In genomic region chr4:184403384-184403781, GRCh38 we compare ENCODE assay signal across 16 cellular contexts.
A peak's percentile ranks its signal among the peaks of the same experiment; 100 is the strongest.
DNase-seq lines count a peak whose midpoint lies in the region; ATAC-seq and TF ChIP-seq lines count a peak whose summit lies in the region.
"Had no signal": no experiment of that assay in that cellular context is flagged by ENCODE, and none has a peak within 500 bp of the region (broad histone marks: within the 10 kb centered on the region; RNA-seq: fewer than 3 reads in every experiment).

No MANE protein-coding gene starts in this region.

- CTCF ChIA-PET in CD4-positive, alpha-beta memory T cell (lab: Charles Lee; ENCODE audit: partially characterized antibody), result no interaction called here
- CTCF ChIA-PET in naive thymus-derived CD4-positive, alpha-beta T cell (lab: Charles Lee), result no interaction called here

- H3K4me3 ChIP-seq in CD4-positive, alpha-beta memory T cell (ENCODE audit: low read length in 2 of 2), result no peak overlapping the region
- H3K4me3 ChIP-seq in naive thymus-derived CD4-positive, alpha-beta T cell (ENCODE audit: low read length), result no peak overlapping the region
- H3K4me3 ChIP-seq: skin epidermis had no signal

- no peak for ATAC-seq in naive thymus-derived CD4-positive, alpha-beta T cell
- no peak for ATAC-seq in sciatic nerve
- ATAC-seq in HG02588 (IDR thresholded peaks at IDR 0.05; ENCODE audit: unreplicated experiment), result no peak

- H3K4me1 Mint-ChIP-seq in CD4-positive, alpha-beta memory T cell, result peaks cover 5 to 34% (median 20%) of the 10 kb centered on the region in 4 donors
- peaks cover 51 to 57% of the 10 kb centered on the region in 2 experiments for H3K4me1 Mint-ChIP-seq in H9
- H3K4me1 Mint-ChIP-seq in naive thymus-derived CD4-positive, alpha-beta T cell, result peaks cover 5 to 33% (median 22%) of the 10 kb centered on the region in 7 donors

- no peak overlapping the region for H4K91ac ChIP-seq in H9 (ENCODE audit: insufficient read length, low read depth, low read length)

- no peak overlapping the region for H2AFZ ChIP-seq in H9 (ENCODE audit: low read length)

- peak overlapping the region; percentile 17; the same call in 1 of the 2 replicates for H2BK15ac ChIP-seq in H9 (ENCODE audit: low read depth, low read length)

- no peak overlapping the region for H3K23ac ChIP-seq in H9 (ENCODE audit: insufficient read length, low read depth, low read length)

- intact Hi-C loops in CD4-positive, alpha-beta memory T cell (cut with micrococcal nuclease), result no loop called here
- intact Hi-C loops in naive thymus-derived CD4-positive, alpha-beta T cell (cut with micrococcal nuclease), result no loop called here
- intact Hi-C loops in sciatic nerve (cut with DNase I), result no loop called here

- no peaks in the 10 kb centered on the region for H3K79me2 ChIP-seq in H9 (ENCODE audit: insufficient read depth, low read length)

- no peak overlapping the region for H2BK5ac ChIP-seq in H9 (ENCODE audit: insufficient read length, low read length)

- H4K5ac ChIP-seq in H9 (ENCODE audit: insufficient read length, low read depth, low read length), result no peak overlapping the region

- H3K27me3 ChIP-seq in CD4-positive, alpha-beta memory T cell (ENCODE audit: insufficient read depth, low read length), result no peaks in the 10 kb centered on the region
- H3K27me3 ChIP-seq in H9 (ENCODE audit: insufficient read depth, low read length), result no peaks in the 10 kb centered on the region
- H3K27me3 ChIP-seq in naive thymus-derived CD4-positive, alpha-beta T cell (ENCODE audit: control insufficient read depth in 2 of 2, insufficient read depth in 2 of 2, low read length in 2 of 2), result no peaks in the 10 kb centered on the region

- H3K14ac ChIP-seq in H9 (ENCODE audit: insufficient read depth, low read length), result no peak overlapping the region

- no peaks in the 10 kb centered on the region for H3K27me3 Mint-ChIP-seq in CD4-positive, alpha-beta memory T cell
- H3K27me3 Mint-ChIP-seq in H9 (ENCODE audit: low read depth), result no peaks in the 10 kb centered on the region; the same call in 1 of the 2 replicates
- no peaks in the 10 kb centered on the region for H3K27me3 Mint-ChIP-seq in naive thymus-derived CD4-positive, alpha-beta T cell

- peak overlapping the region in 5 of 7 donors; percentile 30 to 77 (median 61) for H3K27ac Mint-ChIP-seq in CD4-positive, alpha-beta memory T cell
- H3K27ac Mint-ChIP-seq in H9, result peak overlapping the region in 2 of 3 experiments; percentile 0 to 50; a peak in 2 of 7 replicates
- H3K27ac Mint-ChIP-seq in naive thymus-derived CD4-positive, alpha-beta T cell, result peak overlapping the region in 7 of 9 donors; percentile 11 to 67 (median 21)

- H3K4me2 ChIP-seq in H9 (ENCODE audit: insufficient read depth, insufficient read length, low read length), result no peak overlapping the region

- no peak overlapping the region for H2AK5ac ChIP-seq in H9 (ENCODE audit: insufficient read length, low read length)

- no peaks in the 10 kb centered on the region for H3K9me3 ChIP-seq in CD4-positive, alpha-beta memory T cell (ENCODE audit: control insufficient read depth in 1 of 2, low read length in 2 of 2)
- H3K9me3 ChIP-seq in H9 (ENCODE audit: control insufficient read depth, low read depth, low read length), result no peaks in the 10 kb centered on the region
- H3K9me3 ChIP-seq in naive thymus-derived CD4-positive, alpha-beta T cell (ENCODE audit: control insufficient read depth in 2 of 3, low read length in 3 of 3), result no peaks in the 10 kb centered on the region

- DNase-seq in CD4-positive, alpha-beta memory T cell, result no peak
- DNase-seq in H9 (no peak), amniotic epithelial cell (ENCODE audit: low read depth) (peak; percentile 54), hepatic stellate cell (ENCODE audit: low spot score) (no peak), DMS 273 treated with DMSO at 0.1 percent for 48 hours (lab: John Stamatoyannopoulos, UW) (no peak), sciatic nerve (ENCODE audit: low spot score) (no peak)
- no peak for DNase-seq in naive thymus-derived CD4-positive, alpha-beta T cell
- DNase-seq: activated CD4-positive, alpha-beta T cell treated with anti-CD3 and anti-CD28 coated beads, Interleukin-2, amount 50 U/mL, for 48 hours; activated gamma-delta T cell; foreskin melanocyte; NCI-H1105; occipital lobe; SIG-M5; stimulated activated naive CD4-positive, alpha-beta T cell had no signal

- POLR2A ChIA-PET in CD4-positive, alpha-beta memory T cell (lab: Charles Lee; ENCODE audit: partially characterized antibody), result no interaction called here
- POLR2A ChIA-PET in naive thymus-derived CD4-positive, alpha-beta T cell (lab: Charles Lee), result no interaction called here

- no peaks in the 10 kb centered on the region for H3K79me1 ChIP-seq in H9 (ENCODE audit: insufficient read depth, low read depth, low read length, poor library complexity, severe bottlenecking)

- H3K4me3 Mint-ChIP-seq in CD4-positive, alpha-beta memory T cell, result no peak overlapping the region
- H3K4me3 Mint-ChIP-seq in H9, result no peak overlapping the region
- H3K4me3 Mint-ChIP-seq in naive thymus-derived CD4-positive, alpha-beta T cell, result no peak overlapping the region

- H3K36me3 ChIP-seq in CD4-positive, alpha-beta memory T cell (ENCODE audit: insufficient read depth, low read length), result peaks cover 54% of the 10 kb centered on the region
- H3K36me3 ChIP-seq in naive thymus-derived CD4-positive, alpha-beta T cell (ENCODE audit: control insufficient read depth in 2 of 3, insufficient read depth in 3 of 3, low read length in 3 of 3), result peaks cover 3 to 79% (median 10%) of the 10 kb centered on the region in 3 experiments

- H3K56ac ChIP-seq in H9 (ENCODE audit: insufficient read length, low read depth, low read length), result no peak overlapping the region

- H3K4me1 ChIP-seq in CD4-positive, alpha-beta memory T cell (ENCODE audit: insufficient read depth, low read length), result peaks cover 9% of the 10 kb centered on the region
- peaks cover 9% of the 10 kb centered on the region for H3K4me1 ChIP-seq in H9 (ENCODE audit: insufficient read depth, low read length)
- H3K4me1 ChIP-seq in naive thymus-derived CD4-positive, alpha-beta T cell (ENCODE audit: control insufficient read depth in 2 of 2, insufficient read depth in 2 of 2, low read length in 2 of 2), result peaks cover 0 to 6% of the 10 kb centered on the region in 2 donors

- H3K36me3 Mint-ChIP-seq in CD4-positive, alpha-beta memory T cell, result peaks cover 77 to 88% of the 10 kb centered on the region in 2 donors
- peaks cover 14 to 33% (median 30%) of the 10 kb centered on the region in 3 experiments; a peak in 6 of 7 replicates for H3K36me3 Mint-ChIP-seq in H9 (ENCODE audit: insufficient read depth in 1 of 3, low read depth in 3 of 3)
- H3K36me3 Mint-ChIP-seq in naive thymus-derived CD4-positive, alpha-beta T cell, result peaks cover 5 to 71% (median 54%) of the 10 kb centered on the region in 5 donors

- peak overlapping the region; percentile 24 for H2BK12ac ChIP-seq in H9 (ENCODE audit: insufficient read length, low read depth, low read length)

- H4K20me1 ChIP-seq in H9 (ENCODE audit: control insufficient read depth, insufficient read depth, insufficient read length), result no peaks in the 10 kb centered on the region

- no peak overlapping the region for H3K18ac ChIP-seq in H9 (ENCODE audit: insufficient read length, low read depth, low read length)

- H3K4ac ChIP-seq in H9 (ENCODE audit: low read depth, low read length), result no peak overlapping the region

- H2BK20ac ChIP-seq in H9 (ENCODE audit: low read depth, low read length, poor library complexity, severe bottlenecking), result no peak overlapping the region

- H2BK120ac ChIP-seq in H9 (ENCODE audit: low read depth, low read length, poor library complexity, severe bottlenecking), result no peak overlapping the region

- no CpG with 5 or more reads among the region's 1 CpG for WGBS in H9 (ENCODE audit: extremely low coverage, insufficient read length, low lambda C conversion rate)

- H3K9me3 Mint-ChIP-seq in CD4-positive, alpha-beta memory T cell, result no peaks in the 10 kb centered on the region
- no peaks in the 10 kb centered on the region; a peak in 1 of 5 replicates for H3K9me3 Mint-ChIP-seq in H9
- H3K9me3 Mint-ChIP-seq in naive thymus-derived CD4-positive, alpha-beta T cell, result no peaks in the 10 kb centered on the region

- H3K23me2 ChIP-seq in H9 (ENCODE audit: insufficient read length, low read depth, low read length, poor library complexity, severe bottlenecking), result no peaks in the 10 kb centered on the region

- no peak overlapping the region for H3K27ac ChIP-seq in CD4-positive, alpha-beta memory T cell (ENCODE audit: low read depth, low read length)
- no peak overlapping the region for H3K27ac ChIP-seq in H9 (ENCODE audit: insufficient read length, low read depth, low read length)
- no peak overlapping the region for H3K27ac ChIP-seq in naive thymus-derived CD4-positive, alpha-beta T cell (ENCODE audit: low read depth, low read length)

- no peak for TF ChIP-seq CTCF in H9 (conservative IDR thresholded peaks at IDR 0.05)

- no peak overlapping the region for H3K9ac ChIP-seq in H9 (ENCODE audit: extremely low read depth, insufficient read length, low read length)

- H4K8ac ChIP-seq in H9 (replicated peaks; ENCODE audit: insufficient read length, low read depth, low read length), result no peak overlapping the region

- H3T11ph ChIP-seq in H9 (ENCODE audit: low read length), result no peak overlapping the region
